ENCODE assay signal across 2 cellular contexts in the genomic region with DNA sequence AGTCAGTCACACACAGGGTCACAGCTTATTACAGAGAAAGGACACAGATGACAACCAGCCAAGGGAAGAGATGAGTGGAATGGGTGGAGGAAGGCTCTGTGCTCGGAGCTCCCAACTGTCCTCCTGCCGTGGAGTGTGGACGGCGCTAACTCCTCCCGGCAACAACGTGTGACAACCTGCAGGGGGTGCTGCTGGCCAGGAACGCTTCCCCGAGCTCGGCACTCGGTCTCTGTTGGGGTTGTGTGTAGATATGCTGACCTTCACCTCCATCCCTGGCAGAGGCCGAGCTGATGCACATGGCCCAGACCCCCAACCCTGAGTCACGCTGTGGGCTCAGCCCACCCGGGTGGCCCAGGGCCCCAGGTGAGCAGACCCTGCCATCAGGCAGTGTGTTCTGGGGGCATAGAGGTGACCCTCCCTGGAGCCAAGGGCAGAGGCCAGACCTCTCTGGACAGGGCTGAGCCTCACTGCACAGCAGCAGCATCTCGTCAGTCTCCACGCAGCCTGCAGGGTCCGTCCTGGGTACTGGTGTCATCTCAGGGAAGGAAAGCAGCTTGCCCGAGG.
TF ChIP-seq lines count a peak whose summit lies in the region.

No MANE protein-coding gene starts in this region.

TF ChIP-seq in endothelial cell of umbilical vein, 7 proteins besides CTCF, POLR2A, EP300 and RAD21:
- TF ChIP-seq MYC (IDR thresholded peaks at IDR 0.05; ENCODE audit: low read depth, low read length), result no peak
- no peak for TF ChIP-seq GATA2 (IDR thresholded peaks at IDR 0.05; ENCODE audit: insufficient read depth, insufficient read length, low read depth, low read length)
- no peak for TF ChIP-seq POLR2AphosphoS5 (IDR thresholded peaks at IDR 0.05; ENCODE audit: insufficient read depth, low read depth, low read length)
- TF ChIP-seq JUN (IDR thresholded peaks at IDR 0.05; ENCODE audit: borderline replicate concordance, insufficient read depth, insufficient read length, low read depth), result no peak
- TF ChIP-seq EZH2 (IDR thresholded peaks at IDR 0.05; ENCODE audit: borderline replicate concordance, low read depth, low read length, severe bottlenecking), result no peak
- TF ChIP-seq, protein P1, sequence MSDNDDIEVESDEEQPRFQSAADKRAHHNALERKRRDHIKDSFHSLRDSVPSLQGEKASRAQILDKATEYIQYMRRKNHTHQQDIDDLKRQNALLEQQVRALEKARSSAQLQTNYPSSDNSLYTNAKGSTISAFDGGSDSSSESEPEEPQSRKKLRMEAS (IDR thresholded peaks at IDR 0.05; ENCODE audit: insufficient read depth, insufficient read length), result no peak
- no peak for TF ChIP-seq FOS (IDR thresholded peaks at IDR 0.05; ENCODE audit: borderline replicate concordance, insufficient read depth, low read length)

TF ChIP-seq in GM12891, 5 proteins besides CTCF, POLR2A, EP300 and RAD21:
- TF ChIP-seq SPI1 (IDR thresholded peaks at IDR 0.05; ENCODE audit: low read depth, low read length), result no peak
TF ChIP-seq in GM12891: peak in this region for 0.
